ENCODE assay signal across 1 cellular context in genomic region chr11:62201376-62201775, GRCh38.
TF ChIP-seq lines count a peak whose summit lies in the region.

No MANE protein-coding gene starts in this region.

TF ChIP-seq in HepG2, 621 proteins besides CTCF, POLR2A, EP300 and RAD21:
- TF ChIP-seq ZNF367 (CRISPR knock-in tag; IDR thresholded peaks at IDR 0.05; ENCODE audit: borderline replicate concordance) (no peak), SOX6 (IDR thresholded peaks at IDR 0.05) (no peak), SOX6 (CRISPR knock-in tag; IDR thresholded peaks at IDR 0.05) (no peak), LCORL (IDR thresholded peaks at IDR 0.05) (peak; percentile 89), LCORL (CRISPR knock-in tag; IDR thresholded peaks at IDR 0.05) (no peak)
TF ChIP-seq in HepG2: peak in this region for 1.
